In genomic region chr20:6501061-6501460, GRCh38 we compare ENCODE assay signal across 14 cellular contexts.
DNase-seq lines count a peak whose midpoint lies in the region; ATAC-seq and TF ChIP-seq lines count a peak whose summit lies in the region.
"Had no signal": no experiment of that assay in that cellular context is flagged by ENCODE, and none has a peak within 500 bp of the region (broad histone marks: within the 10 kb centered on the region; RNA-seq: fewer than 3 reads in every experiment).

No MANE protein-coding gene starts in this region.

- TF ChIP-seq CTCF in epithelial cell of esophagus (IDR thresholded peaks at IDR 0.05; ENCODE audit: insufficient read depth, low read depth, low read length, missing control alignments): no peak

- no peak overlapping the region for H3K4me3 ChIP-seq in epithelial cell of esophagus (ENCODE audit: low read length)
- H3K4me3 ChIP-seq: ascending aorta had no signal

- no peak for ATAC-seq in GM19463 (IDR thresholded peaks at IDR 0.05; ENCODE audit: unreplicated experiment)
- ATAC-seq: right cardiac atrium had no signal

- peak; percentile 22 for DNase-seq in EL
- DNase-seq in NCI-H69 (lab: John Stamatoyannopoulos, UW): peak; percentile 32
- DNase-seq in epithelial cell of esophagus (ENCODE audit: low read depth): peak; percentile 95
- peak; percentile 35 to 56 for DNase-seq in lung microvascular endothelial cell (ENCODE audit: low read depth in 2 of 2)
- no peak for DNase-seq in OCI-M2 (lab: John Stamatoyannopoulos, UW; ENCODE audit: unreplicated experiment)
- DNase-seq in stimulated activated naive CD4-positive, alpha-beta T cell treated with Interleukin-2 at 50 U/mL for 16 hours (lab: John Stamatoyannopoulos, UW): no peak
- no peak for DNase-seq in NCI-H1105 (lab: John Stamatoyannopoulos, UW)
- DNase-seq: activated CD4-positive, alpha-beta T cell treated with anti-CD3 and anti-CD28 coated beads, Interleukin-2, amount 10 ng/mL, durations not matched to agents 24 days and 14 days; CD4-positive, CD25-positive, alpha-beta regulatory T cell; immature natural killer cell; right cardiac atrium; T-helper 1 cell had no signal

Comparison
In these comparisons a context has a peak if more than half of its experiments do, and no peak if none do; other contexts are left out.
1. DNase-seq: peak in EL (single experiment), NCI-H69 (single experiment), epithelial cell of esophagus (single experiment) and lung microvascular endothelial cell (2 of 2); none in OCI-M2 (single experiment), stimulated activated naive CD4-positive, alpha-beta T cell treated with Interleukin-2 at 50 U/mL for 16 hours (single experiment) and NCI-H1105 (single experiment).